9 cellular contexts compared by ENCODE assay signal in genomic region chr5:39716532-39716971, GRCh38.
DNase-seq lines count a peak whose midpoint lies in the region; ATAC-seq and TF ChIP-seq lines count a peak whose summit lies in the region.
"Had no signal": no experiment of that assay in that cellular context is flagged by ENCODE, and none has a peak within 500 bp of the region (broad histone marks: within the 10 kb centered on the region; RNA-seq: fewer than 3 reads in every experiment).

No MANE protein-coding gene starts in this region.

- no peaks in the 10 kb centered on the region for H3K36me3 ChIP-seq in PC-3 (ENCODE audit: low read depth, low read length)
- H3K36me3 ChIP-seq in kidney epithelial cell (ENCODE audit: control insufficient read depth, insufficient read depth, low read length): no peaks in the 10 kb centered on the region
- H3K36me3 ChIP-seq in testis (ENCODE audit: low read depth, missing control alignments): no peaks in the 10 kb centered on the region
- H3K36me3 ChIP-seq: thyroid gland had no signal

- peaks cover 9% of the 10 kb centered on the region for H3F3A ChIP-seq in PC-3 (ENCODE audit: low read length, unreplicated experiment)

- DNase-seq in SIG-M5 treated with dmso at 0.1 percent for 504 hours (lab: John Stamatoyannopoulos, UW; ENCODE audit: unreplicated experiment) (peak; percentile 73), SIG-M5 (lab: John Stamatoyannopoulos, UW) (no peak), PC-3 (peak; percentile 90), amniotic epithelial cell (ENCODE audit: low read depth) (peak; percentile 67), kidney epithelial cell (ENCODE audit: low read depth) (no peak), testis (peak; percentile 73)

- no peak for TF ChIP-seq POLR2A in testis (IDR thresholded peaks at IDR 0.05)

- no peaks in the 10 kb centered on the region for H3K9me3 ChIP-seq in PC-3 (ENCODE audit: low read length)
- no peaks in the 10 kb centered on the region for H3K9me3 ChIP-seq in testis
- H3K9me3 ChIP-seq: thyroid gland had no signal

- no peaks in the 10 kb centered on the region for H4K20me1 ChIP-seq in PC-3 (ENCODE audit: low read length)

- H2AFZ ChIP-seq in PC-3 (ENCODE audit: low read length): 0 out of 2 replicates have a peak overlapping the region, but pooled peaks have one; percentile 40

- H3K27me3 ChIP-seq in PC-3 (ENCODE audit: low read length) (no peaks in the 10 kb centered on the region), kidney epithelial cell (ENCODE audit: control insufficient read depth, insufficient read depth, low read length) (no peaks in the 10 kb centered on the region), testis (no peaks in the 10 kb centered on the region)
- H3K27me3 ChIP-seq: thyroid gland had no signal

- POLR2A ChIA-PET in PC-3 (lab: Charles Lee; ENCODE audit: unreplicated experiment): no interaction called here

- H3K4me2 ChIP-seq in PC-3 (ENCODE audit: low read length): peak overlapping the region; percentile 58

- H3K27ac ChIP-seq in PC-3 (ENCODE audit: low read length) (peak overlapping the region; percentile 57), testis (no peak overlapping the region)
- H3K27ac ChIP-seq: thyroid gland had no signal

- no peak overlapping the region for H3K4me3 ChIP-seq in PC-3 (ENCODE audit: low read length)
- H3K4me3 ChIP-seq in kidney epithelial cell (ENCODE audit: low read depth, low read length): no peak overlapping the region
- no peak overlapping the region for H3K4me3 ChIP-seq in testis
- H3K4me3 ChIP-seq: thyroid gland had no signal

- H3K79me2 ChIP-seq in PC-3 (ENCODE audit: low read length): no peaks in the 10 kb centered on the region

- TF ChIP-seq CTCF in PC-3 (conservative IDR thresholded peaks at IDR 0.05; ENCODE audit: low read depth, low read length) (peak; percentile 82), kidney epithelial cell (IDR thresholded peaks at IDR 0.05; ENCODE audit: insufficient read depth, low read length, poor library complexity, severe bottlenecking) (peak; percentile 53), testis (IDR thresholded peaks at IDR 0.05) (peak in 2 of 3 experiments; percentile 21 to 22)

- BruUV-seq in PC-3 (replicated peaks; lab: Mats Ljungman, UMichigan): no TSS peak

- CTCF ChIA-PET in PC-3 (lab: Charles Lee): interaction anchor here (0.8 kb wide), 1 partner anchor 232 kb away, joined by 3 read pairs; no protein-coding TSS in a partner anchor

- H3K9ac ChIP-seq in PC-3 (ENCODE audit: low read length): 0 out of 2 replicates have a peak overlapping the region, but pooled peaks have one; percentile 13

- intact Hi-C loops in PC-3 (cut with micrococcal nuclease) (loop anchor here (5.0 to 10.0 kb wide), 6 partner anchors 106 to 1161 kb away; no protein-coding TSS in a partner anchor), testis (cut with DNase I; ENCODE audit: low total_unique reads) (no loop called here)

- no peaks in the 10 kb centered on the region for H3K9me2 ChIP-seq in PC-3 (replicated peaks; ENCODE audit: low read length)

- ATAC-seq in HG03103 (IDR thresholded peaks at IDR 0.05; ENCODE audit: low read depth, unreplicated experiment) (peak; percentile 75), PC-3 (peak; percentile 47), HG03565 (IDR thresholded peaks at IDR 0.05; ENCODE audit: unreplicated experiment) (no peak)

- H3K4me1 ChIP-seq in PC-3 (ENCODE audit: insufficient read depth, low read length) (peaks cover 44% of the 10 kb centered on the region), testis (peaks cover 4% of the 10 kb centered on the region)
- H3K4me1 ChIP-seq: thyroid gland had no signal

- 43 to 62% methylated on average over 1 of the region's 1 CpG for WGBS in testis, 2 donors

Comparison
In these comparisons a context has a peak if more than half of its experiments do, and no peak if none do; other contexts are left out.
1. DNase-seq: peak in SIG-M5 treated with dmso at 0.1 percent for 504 hours (single experiment), PC-3 (single experiment), amniotic epithelial cell (single experiment) and testis (single experiment); none in SIG-M5 (single experiment) and kidney epithelial cell (single experiment).
2. CTCF ChIP-seq: peak in every context shown above with its lines; median percentile 82 in PC-3; 53 in kidney epithelial cell; 22 in testis.